In genomic region chr2:47265158-47265557, GRCh38 we compare ENCODE assay signal across 23 cellular contexts.
DNase-seq lines count a peak whose midpoint lies in the region; ATAC-seq and TF ChIP-seq lines count a peak whose summit lies in the region.
"Had no signal": no experiment of that assay in that cellular context is flagged by ENCODE, and none has a peak within 500 bp of the region (broad histone marks: within the 10 kb centered on the region; RNA-seq: fewer than 3 reads in every experiment).

No MANE protein-coding gene starts in this region.

- no TSS peak for BruUV-seq in A673 (replicated peaks; lab: Mats Ljungman, UMichigan)

- H2AFZ ChIP-seq in parathyroid adenoma, result peak overlapping the region; percentile 70

- H3K27ac ChIP-seq in A673 (ENCODE audit: low read depth, low read length, poor library complexity, severe bottlenecking) (peak overlapping the region; percentile 41), epithelial cell of prostate (peak overlapping the region; percentile 60), parathyroid adenoma (no peak overlapping the region)
- H3K27ac ChIP-seq: KMS-11, pancreas, thoracic aorta had no signal

- no peak for TF ChIP-seq CTCF in A673 (conservative IDR thresholded peaks at IDR 0.05; ENCODE audit: low read depth, low read length)
- TF ChIP-seq CTCF in parathyroid adenoma (IDR thresholded peaks at IDR 0.05), result no peak

- DNase-seq in A673 (ENCODE audit: low spot score) (no peak), NCI-H69 (lab: John Stamatoyannopoulos, UW) (peak; percentile 87), epithelial cell of prostate (ENCODE audit: low read depth, low spot score) (no peak), GM03348 (ENCODE audit: low spot score) (no peak)
- no peak for DNase-seq in activated CD4-positive, alpha-beta T cell treated with anti-CD3 and anti-CD28 coated beads, Interleukin-2, amount 50 U/mL, for 1 hour
- DNase-seq in effector CD8-positive, alpha-beta T cell (lab: John Stamatoyannopoulos, UW), result no peak
- DNase-seq: activated CD4-positive, alpha-beta T cell treated with anti-CD3 and anti-CD28 coated beads, Interleukin-2, amount 10 ng/mL, durations not matched to agents 7 days and 5 days; activated naive CD4-positive, alpha-beta T cell; activated T-cell treated with anti-CD3 and anti-CD28 coated beads, Interleukin-2, amount 50 U/mL, for 72 hours; CD8-positive, alpha-beta memory T cell; cerebellar nuclear complex; DMS79; NCI-H446 treated with DMSO at 0.1 percent for 48 hours; nephron progenitor cell; OCI-M1; pancreas; stimulated activated naive CD8-positive, alpha-beta T cell treated with anti-CD3 and anti-CD28 coated beads, Interleukin-15, Interleukin-2, amounts not matched to agents 100 U/mL and 50 U/mL, for 24 hours had no signal

- CTCF ChIA-PET in A673 (lab: Charles Lee), result no interaction called here

- H3K79me2 ChIP-seq in parathyroid adenoma, result no peaks in the 10 kb centered on the region

- H3K9me3 ChIP-seq in A673 (ENCODE audit: low read depth, low read length, poor library complexity, severe bottlenecking) (no peaks in the 10 kb centered on the region), parathyroid adenoma (ENCODE audit: control insufficient read depth, low read length) (no peaks in the 10 kb centered on the region)
- H3K9me3 ChIP-seq: HAP-1, pancreas, thoracic aorta had no signal

- intact Hi-C loops in A673 (cut with micrococcal nuclease; ENCODE audit: unreplicated experiment), result no loop called here

- H3K4me3 ChIP-seq in A673 (ENCODE audit: low read depth, low read length, poor library complexity, severe bottlenecking), result no peak overlapping the region
- no peak overlapping the region for H3K4me3 ChIP-seq in parathyroid adenoma (ENCODE audit: low read depth, low read length)
- H3K4me3 ChIP-seq: HAP-1, pancreas, thoracic aorta had no signal

- peaks cover 27% of the 10 kb centered on the region for H3K4me1 ChIP-seq in A673 (ENCODE audit: insufficient read depth, low read length, poor library complexity, severe bottlenecking)
- peaks cover 5% of the 10 kb centered on the region for H3K4me1 ChIP-seq in parathyroid adenoma
- H3K4me1 ChIP-seq: pancreas had no signal

- H3K27me3 ChIP-seq in A673 (replicated peaks; ENCODE audit: insufficient read depth, low read depth, low read length, poor library complexity) (no peaks in the 10 kb centered on the region), parathyroid adenoma (ENCODE audit: control insufficient read depth, insufficient read depth, low read length) (no peaks in the 10 kb centered on the region)
- H3K27me3 ChIP-seq: pancreas had no signal

- ATAC-seq in GM19467 (IDR thresholded peaks at IDR 0.05; ENCODE audit: unreplicated experiment), result no peak
- ATAC-seq: activated T-cell treated with anti-CD3 and anti-CD28 coated beads, Interleukin-2, amount 50 U/mL, for 72 hours; pancreas; Right ventricle myocardium inferior; stimulated activated naive CD8-positive, alpha-beta T cell treated with anti-CD3 and anti-CD28 coated beads, Interleukin-15, Interleukin-2, amounts not matched to agents 100 U/mL and 50 U/mL, for 24 hours had no signal

- H3K36me3 ChIP-seq in A673 (ENCODE audit: insufficient read depth, low read length, poor library complexity, severe bottlenecking) (no peaks in the 10 kb centered on the region), parathyroid adenoma (ENCODE audit: control insufficient read depth, insufficient read depth, low read length) (no peaks in the 10 kb centered on the region)
- H3K36me3 ChIP-seq: HAP-1, pancreas, thoracic aorta had no signal

- H3K4me2 ChIP-seq in parathyroid adenoma (ENCODE audit: low read length), result no peak overlapping the region
- H3K4me2 ChIP-seq: KMS-11 had no signal

- POLR2A ChIA-PET in A673 (lab: Charles Lee; ENCODE audit: low non-redundant PET), result no interaction called here

- H3K9ac ChIP-seq in parathyroid adenoma, result no peak overlapping the region
- H3K9ac ChIP-seq: KMS-11 had no signal
